ENCODE assay signal across 17 cellular contexts in genomic region chr7:70703785-70704184, GRCh38.
"Had no signal": no experiment of that assay in that cellular context is flagged by ENCODE, and none has a peak within 500 bp of the region (broad histone marks: within the 10 kb centered on the region; RNA-seq: fewer than 3 reads in every experiment).

No MANE protein-coding gene starts in this region.

- H3K27ac Mint-ChIP-seq: activated T-helper 2 cell treated with anti-CD3 and anti-CD28 coated beads, Interferon-gamma antibody, Interleukin-2, Interleukin-4, amounts not matched to agents 10 μg/mL and 5 μg/mL and 100 μg/mL, durations not matched to agents 14 hours and 24 hours and 36 hours; naive B cell; progenitor cell of endocrine pancreas had no signal

- H3K4me1 ChIP-seq: adrenal gland had no signal

- DNase-seq: activated naive CD4-positive, alpha-beta T cell treated with anti-CD3 and anti-CD28 coated beads, Interleukin-2, amount 50 U/mL, for 16 hours; adrenal gland; caudate nucleus; cortex of kidney; effector CD8-positive, alpha-beta T cell; heart right ventricle; lower lobe of right lung; midbrain; naive B cell; occipital lobe; right cardiac atrium; small intestine; thyroid gland had no signal

- H3K27me3 ChIP-seq: adrenal gland, heart right ventricle, thyroid gland had no signal

- H3K27ac ChIP-seq: adrenal gland, heart right ventricle, lower lobe of right lung, thyroid gland had no signal

- H3K4me3 Mint-ChIP-seq: naive B cell had no signal

- H3K9me3 Mint-ChIP-seq: activated T-helper 2 cell treated with anti-CD3 and anti-CD28 coated beads, Interferon-gamma antibody, Interleukin-2, Interleukin-4, amounts not matched to agents 10 μg/mL and 5 μg/mL and 100 μg/mL, durations not matched to agents 14 hours and 24 hours and 36 hours; naive B cell had no signal

- H3K9me3 ChIP-seq: adrenal gland, heart right ventricle, lower lobe of right lung, thyroid gland had no signal

- H3K36me3 ChIP-seq: adrenal gland, thyroid gland had no signal

- H3K4me3 ChIP-seq: adrenal gland, heart right ventricle, lower lobe of right lung, thyroid gland had no signal

- H3K36me3 Mint-ChIP-seq: naive B cell had no signal

- FAIRE-seq: frontal cortex, small intestine had no signal

- ATAC-seq: activated CD4-positive, CD25-positive, alpha-beta regulatory T cell treated with anti-CD3 and anti-CD28 coated beads, Interleukin-2, amount 50 U/mL, for 24 hours; heart right ventricle; lower lobe of right lung; right cardiac atrium had no signal

- H3K27me3 Mint-ChIP-seq: naive B cell had no signal

- H3K4me1 Mint-ChIP-seq: naive B cell had no signal
